In the genomic region with DNA sequence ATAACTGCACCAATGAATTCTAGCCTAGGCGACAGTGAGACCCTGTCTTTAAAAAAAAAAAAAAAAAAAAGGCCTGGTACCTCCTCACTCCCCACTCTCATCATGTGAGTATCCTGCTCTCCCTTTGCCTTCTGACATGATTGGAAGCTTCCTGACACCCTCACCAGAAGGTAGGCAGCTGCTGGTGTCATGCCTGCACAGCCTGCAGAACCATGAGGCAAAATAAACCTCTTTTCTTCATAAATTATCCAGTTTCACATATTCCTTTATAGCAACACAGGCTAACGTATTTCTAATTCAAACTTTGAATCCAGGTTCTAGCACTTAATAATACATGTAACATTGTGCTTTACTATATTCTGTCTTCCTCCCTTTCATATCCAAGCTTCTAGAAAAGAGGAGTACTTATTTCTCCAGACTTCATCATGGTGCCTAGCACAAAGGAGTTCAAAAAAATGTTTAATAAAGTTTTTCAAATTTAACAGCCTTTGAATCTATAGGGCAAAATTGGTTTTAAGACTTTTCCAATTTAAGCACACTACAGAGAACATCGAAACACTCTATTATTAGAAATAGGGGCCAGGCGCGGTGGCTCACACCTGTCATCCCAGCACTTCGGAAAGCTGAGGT, we compare ENCODE assay signal across 23 cellular contexts.
"Had no signal": no experiment of that assay in that cellular context is flagged by ENCODE, and none has a peak within 500 bp of the region (broad histone marks: within the 10 kb centered on the region; RNA-seq: fewer than 3 reads in every experiment).

No MANE protein-coding gene starts in this region.

- ATAC-seq: activated T-helper 17 cell treated with anti-CD3 and anti-CD28 coated beads, Interleukin-2, amount 50 U/mL, for 72 hours; body of pancreas; foreskin keratinocyte; left lung; right cardiac atrium had no signal

- H3K4me3 ChIP-seq: body of pancreas, esophagus muscularis mucosa, heart right ventricle, left lung, lung, spleen, suprapubic skin, tibial artery had no signal

- H3K27me3 ChIP-seq: body of pancreas, esophagus muscularis mucosa, foreskin keratinocyte, heart right ventricle, left lung, spleen, suprapubic skin, tibial artery had no signal

- H2AFZ ChIP-seq: parathyroid adenoma had no signal

- H3K9ac ChIP-seq: parathyroid adenoma had no signal

- H3K9me3 ChIP-seq: body of pancreas, esophagus muscularis mucosa, heart right ventricle, left lung, spleen, suprapubic skin, tibial artery had no signal

- DNase-seq: activated CD4-positive, alpha-beta memory T cell treated with anti-CD3 and anti-CD28 coated beads for 36 hours; activated CD4-positive, alpha-beta T cell treated with anti-CD3 and anti-CD28 coated beads, Interleukin-2, amount 10 ng/mL, durations not matched to agents 24 days and 14 days; activated CD8-positive, alpha-beta memory T cell treated with anti-CD3 and anti-CD28 coated beads, Interleukin-2, amount 50 U/mL, for 4 hours; activated T-cell treated with anti-CD3 and anti-CD28 coated beads, Interleukin-2, amount 50 U/mL, for 24 hours; aorta; body of pancreas; dermis blood vessel endothelial cell; effector CD4-positive, alpha-beta T cell; foreskin keratinocyte; heart right ventricle; left lung; occipital lobe; right cardiac atrium; spleen; stimulated activated naive CD4-positive, alpha-beta T cell; T-helper 9 cell; tibial artery had no signal

- H3K27ac ChIP-seq: body of pancreas, foreskin keratinocyte, left lung, parathyroid adenoma, spleen, suprapubic skin, tibial artery, VCaP had no signal
